In the genomic region with DNA sequence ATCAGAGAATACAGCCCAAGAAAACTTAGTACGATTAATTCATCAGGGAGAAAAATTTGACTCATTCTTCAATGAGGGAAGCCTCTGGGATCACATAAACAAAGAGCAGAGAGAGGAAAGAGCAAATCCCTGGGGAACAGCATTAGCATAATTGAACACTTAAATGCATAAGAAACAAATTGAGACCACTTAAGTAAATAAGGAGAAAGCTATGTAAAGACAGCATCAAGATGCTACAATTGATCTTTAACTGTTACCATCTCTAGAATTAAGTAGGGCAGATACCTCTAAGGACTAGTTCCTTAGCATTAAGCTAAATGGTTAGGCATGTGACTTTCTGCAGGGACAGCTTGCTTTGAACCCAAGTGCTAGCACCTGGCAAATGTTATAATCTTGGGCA, we compare ENCODE assay signal across 1 cellular context.
TF ChIP-seq lines count a peak whose summit lies in the region.

No MANE protein-coding gene starts in this region.

TF ChIP-seq in WTC11, 78 proteins besides CTCF, POLR2A, EP300 and RAD21 (continued from another document):
- TF ChIP-seq, protein P1, sequence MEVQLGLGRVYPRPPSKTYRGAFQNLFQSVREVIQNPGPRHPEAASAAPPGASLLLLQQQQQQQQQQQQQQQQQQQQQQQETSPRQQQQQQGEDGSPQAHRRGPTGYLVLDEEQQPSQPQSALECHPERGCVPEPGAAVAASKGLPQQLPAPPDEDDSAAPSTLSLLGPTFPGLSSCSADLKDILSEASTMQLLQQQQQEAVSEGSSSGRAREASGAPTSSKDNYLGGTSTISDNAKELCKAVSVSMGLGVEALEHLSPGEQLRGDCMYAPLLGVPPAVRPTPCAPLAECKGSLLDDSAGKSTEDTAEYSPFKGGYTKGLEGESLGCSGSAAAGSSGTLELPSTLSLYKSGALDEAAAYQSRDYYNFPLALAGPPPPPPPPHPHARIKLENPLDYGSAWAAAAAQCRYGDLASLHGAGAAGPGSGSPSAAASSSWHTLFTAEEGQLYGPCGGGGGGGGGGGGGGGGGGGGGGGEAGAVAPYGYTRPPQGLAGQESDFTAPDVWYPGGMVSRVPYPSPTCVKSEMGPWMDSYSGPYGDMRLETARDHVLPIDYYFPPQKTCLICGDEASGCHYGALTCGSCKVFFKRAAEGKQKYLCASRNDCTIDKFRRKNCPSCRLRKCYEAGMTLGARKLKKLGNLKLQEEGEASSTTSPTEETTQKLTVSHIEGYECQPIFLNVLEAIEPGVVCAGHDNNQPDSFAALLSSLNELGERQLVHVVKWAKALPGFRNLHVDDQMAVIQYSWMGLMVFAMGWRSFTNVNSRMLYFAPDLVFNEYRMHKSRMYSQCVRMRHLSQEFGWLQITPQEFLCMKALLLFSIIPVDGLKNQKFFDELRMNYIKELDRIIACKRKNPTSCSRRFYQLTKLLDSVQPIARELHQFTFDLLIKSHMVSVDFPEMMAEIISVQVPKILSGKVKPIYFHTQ (CRISPR knock-in tag; IDR thresholded peaks at IDR 0.05) = no peak
- TF ChIP-seq ZNF416 (CRISPR knock-in tag; IDR thresholded peaks at IDR 0.05) = no peak
- no peak for TF ChIP-seq GABPB1 (CRISPR knock-in tag; IDR thresholded peaks at IDR 0.05)
- no peak for TF ChIP-seq ZNF317 (CRISPR knock-in tag; IDR thresholded peaks at IDR 0.05; ENCODE audit: borderline replicate concordance, low read depth)
- no peak for TF ChIP-seq HMGA2 (CRISPR knock-in tag; IDR thresholded peaks at IDR 0.05)
- TF ChIP-seq RORB (CRISPR knock-in tag; IDR thresholded peaks at IDR 0.05) = no peak
